8 cellular contexts compared by ENCODE assay signal in genomic region chr6:31271641-31272357, GRCh38. TPM values are rescaled to one million over a fixed set of nuclear protein-coding genes. Genes with fewer than 3 reads are reported as not detected.
A peak's percentile ranks its signal among the peaks of the same experiment; 100 is the strongest.
DNase-seq lines count a peak whose midpoint lies in the region; ATAC-seq, FAIRE-seq and TF ChIP-seq lines count a peak whose summit lies in the region.

Gene HLA-C, minus strand, starts transcription at chr6:31272092. Its CDS starts 21 bp downstream, at chr6:31272071.

- FAIRE-seq in pancreas (lab: Jason Lieb, UNC), result peak; percentile 9

- H3K27me3 ChIP-seq in GM06990 (replicated peaks; ENCODE audit: control insufficient read depth, insufficient read depth, low read length) (no peaks in the 10 kb centered on the region), pancreas (no peaks in the 10 kb centered on the region), thyroid gland (no peaks in the 10 kb centered on the region)

- TF ChIP-seq CTCF in GM06990 (IDR thresholded peaks at IDR 0.05; ENCODE audit: insufficient read depth, low read length, poor library complexity, severe bottlenecking) (peak; percentile 19), pancreas (IDR thresholded peaks at IDR 0.05) (no peak), thyroid gland (IDR thresholded peaks at IDR 0.05) (no peak)

- no peaks in the 10 kb centered on the region for H3K9me3 ChIP-seq in pancreas
- H3K9me3 ChIP-seq in thyroid gland, result no peaks in the 10 kb centered on the region

- DNase-seq in GM06990 (ENCODE audit: extremely low read depth, insufficient read length) (peak; percentile 88), NCI-H1092 (lab: John Stamatoyannopoulos, UW) (peak; percentile 63), SW 1271 (lab: John Stamatoyannopoulos, UW) (peak; percentile 96), Right ventricle myocardium superior (peak; percentile 88), pancreas (peak; percentile 82 to 94 (median 91)), thyroid gland (peak; percentile 91 to 93)
- DNase-seq in activated naive CD8-positive, alpha-beta T cell treated with anti-CD3 and anti-CD28 coated beads, Interleukin-2, amount 50 U/mL, for 16 hours (ENCODE audit: low read depth, low spot score), result peak; percentile 78

- H3K4me1 ChIP-seq in pancreas (peaks cover 0 to 5% (median 0%) of the 10 kb centered on the region in 3 donors), thyroid gland (no peaks in the 10 kb centered on the region)

- peak within 1 kb of the TSS; percentile 80 to 97 (median 92) for H3K27ac ChIP-seq in pancreas
- H3K27ac ChIP-seq in thyroid gland, result peak within 1 kb of the TSS; percentile 78 to 98 (median 97)

- ATAC-seq in HG02571 (IDR thresholded peaks at IDR 0.05; ENCODE audit: unreplicated experiment) (peak; percentile 76), Right ventricle myocardium superior (ENCODE audit: poor library complexity) (peak; percentile 99), pancreas (peak; percentile 96 to 99 (median 98))

- H3K4me3 ChIP-seq in GM06990 (replicated peaks; ENCODE audit: low read depth, low read length) (peak within 1 kb of the TSS; percentile 74), pancreas (peak within 1 kb of the TSS; percentile 12 to 69 (median 60)), thyroid gland (replicated peaks in 1 of 3) (peak within 1 kb of the TSS in 2 of 3 donors; percentile 66 to 79)

- peak; percentile 34 to 73 for TF ChIP-seq POLR2A in thyroid gland (IDR thresholded peaks at IDR 0.05)

- intact Hi-C loops in Right ventricle myocardium superior (cut with DNase I), result no loop called here
- intact Hi-C loops in pancreas (cut with DNase I), result no loop called here
- intact Hi-C loops in thyroid gland (cut with DNase I), result no loop called here

- WGBS in pancreas, 2 donors, result 0 to 1% methylated on average over 43 to 62 of the region's 62 CpGs
- 0 to 1% methylated on average over 16 to 21 of the region's 62 CpGs for WGBS in thyroid gland, 2 donors

- H3K36me3 ChIP-seq in GM06990 (ENCODE audit: control insufficient read depth, insufficient read depth, low read length) (peaks cover 24% of the 10 kb centered on the region), pancreas (no peaks in the 10 kb centered on the region), thyroid gland (peaks cover 0 to 9% of the 10 kb centered on the region in 2 donors)

RNA-seq across cellular contexts. Expression of gene HLA-C, which starts in this region (rescaled TPM):
- total RNA-seq in Right ventricle myocardium superior (156 TPM), pancreas (100 to 1,000 TPM; 135 to 297 (median 208) TPM), thyroid gland (100 to 1,000 TPM; 170 to 540 (median 399) TPM)
- 100 to 1,000 TPM; 147 to 160 TPM for polyA plus RNA-seq in pancreas

Comparison
In these comparisons a context has a peak if more than half of its experiments do, and no peak if none do; other contexts are left out.
1. Peak in every context shown above with its lines: DNase-seq, ATAC-seq, H3K4me3 ChIP-seq and H3K27ac ChIP-seq.